Comparison of ENCODE assay signal across 1 cellular context in the genomic region with DNA sequence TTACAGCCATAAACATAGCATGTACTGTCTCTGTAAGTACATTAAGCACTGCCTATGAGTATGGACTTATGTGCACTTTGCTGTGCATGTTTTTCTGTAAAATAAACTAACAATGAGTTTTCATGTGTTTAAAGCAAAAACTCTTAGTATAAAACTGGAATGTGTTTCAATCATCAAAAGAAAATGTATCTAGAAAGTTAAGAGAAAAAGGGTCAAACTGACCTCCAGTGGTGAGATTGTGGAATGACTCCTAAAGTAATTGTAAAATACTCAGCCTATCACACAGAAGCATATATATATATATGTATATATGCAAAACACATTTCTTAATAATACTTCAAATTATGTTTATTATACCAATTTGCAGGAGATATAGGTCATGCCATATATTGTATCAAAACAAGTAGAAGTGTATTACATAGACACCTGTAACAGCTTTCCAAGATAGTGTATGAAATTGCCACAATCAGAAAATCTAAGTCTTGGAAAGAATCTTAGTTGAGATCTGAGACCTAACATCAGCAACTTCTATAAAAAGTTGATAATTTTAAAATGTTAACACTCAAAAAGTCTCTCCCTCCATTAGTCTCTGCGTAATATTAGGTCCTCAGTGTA.
TF ChIP-seq lines count a peak whose summit lies in the region.

No MANE protein-coding gene starts in this region.

TF ChIP-seq in HCT116, 20 proteins besides CTCF, POLR2A, EP300 and RAD21 (continued from another document):
- TF ChIP-seq CEBPB (IDR thresholded peaks at IDR 0.05; ENCODE audit: low read depth): no peak
- no peak for TF ChIP-seq FOSL1 (IDR thresholded peaks at IDR 0.05; ENCODE audit: low read depth)
- TF ChIP-seq JUND (IDR thresholded peaks at IDR 0.05): no peak
- TF ChIP-seq ZFX (IDR thresholded peaks at IDR 0.05): no peak
- no peak for TF ChIP-seq TCF7L2 (IDR thresholded peaks at IDR 0.05; ENCODE audit: borderline replicate concordance, extremely low read depth, insufficient read depth, insufficient read length)
TF ChIP-seq in HCT116: peak in this region for 0.
